In genomic region chr17:72982680-72983079, GRCh38 we compare ENCODE assay signal across 15 cellular contexts.
A peak's percentile ranks its signal among the peaks of the same experiment; 100 is the strongest.
DNase-seq lines count a peak whose midpoint lies in the region; ATAC-seq and TF ChIP-seq lines count a peak whose summit lies in the region.
"Had no signal": no experiment of that assay in that cellular context is flagged by ENCODE, and none has a peak within 500 bp of the region (broad histone marks: within the 10 kb centered on the region; RNA-seq: fewer than 3 reads in every experiment).

No MANE protein-coding gene starts in this region.

- peaks cover 20% of the 10 kb centered on the region for H3K36me3 Mint-ChIP-seq in Calu3 (ENCODE audit: insufficient read depth, unreplicated experiment)
- H3K36me3 Mint-ChIP-seq in endodermal cell (ENCODE audit: low read depth) = no peaks in the 10 kb centered on the region
- H3K36me3 Mint-ChIP-seq: CD8-positive, alpha-beta T cell had no signal

- CTCF ChIA-PET in Calu3 (lab: Charles Lee) = interaction anchor here (0.6 kb wide), 3 partner anchors 24 to 35 kb away, joined by 3 to 6 read pairs (median 3); no protein-coding TSS in a partner anchor

- ATAC-seq in HG03097 (IDR thresholded peaks at IDR 0.05; ENCODE audit: low FRiP score, unreplicated experiment) (no peak), aorta (ENCODE audit: low FRiP score) (no peak)
- ATAC-seq: CD8-positive, alpha-beta T cell; HCT116 had no signal

- H3K27me3 Mint-ChIP-seq in Calu3 (ENCODE audit: unreplicated experiment) (no peaks in the 10 kb centered on the region), endodermal cell (ENCODE audit: insufficient read depth) (peaks cover 7% of the 10 kb centered on the region)
- H3K27me3 Mint-ChIP-seq: IgD-negative memory B cell had no signal

- no peak for TF ChIP-seq CTCF in Calu3 (IDR thresholded peaks at IDR 0.05; ENCODE audit: unreplicated experiment)
- TF ChIP-seq CTCF in endodermal cell (conservative IDR thresholded peaks at IDR 0.05) = no peak
- TF ChIP-seq CTCF in liver (IDR thresholded peaks at IDR 0.05; ENCODE audit: low read depth, low read length, missing input control) = no peak

- no peaks in the 10 kb centered on the region for H3K4me1 ChIP-seq in endodermal cell (ENCODE audit: control insufficient read depth, insufficient read depth, low read length)
- peaks cover 8 to 37% (median 26%) of the 10 kb centered on the region in 4 donors for H3K4me1 ChIP-seq in liver (ENCODE audit: control insufficient read depth in 4 of 4, insufficient read depth in 4 of 4, low read length in 3 of 4)
- H3K4me1 ChIP-seq in aorta (ENCODE audit: control insufficient read depth in 1 of 2, insufficient read depth in 2 of 2, low read length in 2 of 2) = no peaks in the 10 kb centered on the region

- H3K9ac ChIP-seq in endodermal cell (ENCODE audit: extremely low read depth, low read length, poor library complexity, severe bottlenecking) = no peak overlapping the region
- H3K9ac ChIP-seq in liver (ENCODE audit: low read depth in 1 of 2, low read length in 2 of 2) = peak overlapping the region in 1 of 2 donors; percentile 7
- H3K9ac ChIP-seq: GM23248 had no signal

- H3K27ac Mint-ChIP-seq in Calu3 (ENCODE audit: unreplicated experiment) = peak overlapping the region; percentile 15
- H3K27ac Mint-ChIP-seq in endodermal cell = no peak overlapping the region
- H3K27ac Mint-ChIP-seq: CD8-positive, alpha-beta T cell had no signal

- H3K27ac ChIP-seq in endodermal cell (ENCODE audit: low read depth, low read length) (no peak overlapping the region), liver (ENCODE audit: low read depth in 1 of 2, low read length in 2 of 2) (no peak overlapping the region), aorta (ENCODE audit: low read depth in 1 of 2, low read length in 2 of 2) (no peak overlapping the region)
- H3K27ac ChIP-seq: GM23248 had no signal

- BruUV-seq in Calu3 (replicated peaks; lab: Mats Ljungman, UMichigan) = no TSS peak

- H3K27me3 ChIP-seq in endodermal cell (ENCODE audit: control insufficient read depth, insufficient read depth, low read length, poor library complexity, severe bottlenecking) = no peaks in the 10 kb centered on the region
- no peaks in the 10 kb centered on the region for H3K27me3 ChIP-seq in liver (ENCODE audit: control insufficient read depth in 4 of 4, insufficient read depth in 4 of 4, low read length in 3 of 4)
- H3K27me3 ChIP-seq in aorta (ENCODE audit: control insufficient read depth in 1 of 2, insufficient read depth in 2 of 2, low read length in 1 of 2) = no peaks in the 10 kb centered on the region

- DNase-seq in Calu3 (peak; percentile 18), endodermal cell (peak; percentile 10), NCI-H526 treated with DMSO at 0.1 percent for 48 hours (lab: John Stamatoyannopoulos, UW) (no peak), SKM-1 (lab: John Stamatoyannopoulos, UW; ENCODE audit: unreplicated experiment) (no peak), aorta (no peak)
- DNase-seq: CD8-positive, alpha-beta T cell; COR-L47; DMS53; GF-D8; GM23248 had no signal

- H3K4me3 ChIP-seq in endodermal cell (ENCODE audit: low read length) (no peak overlapping the region), liver (ENCODE audit: low read depth in 1 of 3, low read length in 3 of 3) (no peak overlapping the region), aorta (ENCODE audit: low read length in 2 of 2) (no peak overlapping the region)
- H3K4me3 ChIP-seq: GM23248 had no signal

- H3K9me3 ChIP-seq in endodermal cell (ENCODE audit: control insufficient read depth, low read length) (no peaks in the 10 kb centered on the region), liver (ENCODE audit: control insufficient read depth in 4 of 4, low read length in 3 of 4) (no peaks in the 10 kb centered on the region), aorta (ENCODE audit: control insufficient read depth, low read length) (no peaks in the 10 kb centered on the region)

- H3K4me3 Mint-ChIP-seq in Calu3 (ENCODE audit: low read depth, unreplicated experiment) (no peak overlapping the region), endodermal cell (no peak overlapping the region)
- H3K4me3 Mint-ChIP-seq: CD14-positive monocyte; CD8-positive, alpha-beta T cell had no signal

- H3K9me3 Mint-ChIP-seq in Calu3 (ENCODE audit: low read depth, unreplicated experiment) = no peaks in the 10 kb centered on the region
- H3K9me3 Mint-ChIP-seq in endodermal cell = no peaks in the 10 kb centered on the region
- H3K9me3 Mint-ChIP-seq: CD8-positive, alpha-beta T cell; IgD-negative memory B cell had no signal

- TF ChIP-seq RAD21 in liver (IDR thresholded peaks at IDR 0.05) = peak; percentile 23 to 27

- H3K4me1 Mint-ChIP-seq in Calu3 (ENCODE audit: low read depth, unreplicated experiment) (peaks cover 51% of the 10 kb centered on the region), endodermal cell (peaks cover 8% of the 10 kb centered on the region)

- intact Hi-C loops in Calu3 (cut with micrococcal nuclease; ENCODE audit: unreplicated experiment) = loop anchor here (5.0 kb wide), 1 partner anchor 175 kb away; no protein-coding TSS in a partner anchor
- intact Hi-C loops in aorta (cut with DNase I) = loop anchor here in 1 of 2 donors (10.0 kb wide), 1 partner anchor 112 kb away; the partner anchor contains the start of gene SLC39A11

- WGBS in endodermal cell (ENCODE audit: insufficient coverage in 1 of 2, insufficient read length in 1 of 2), 2 experiments = 73 to 94% methylated on average over 3 of the region's 3 CpGs
- 35% methylated on average over 3 of the region's 3 CpGs for WGBS in liver
- WGBS in aorta, 2 donors = 87 to 90% methylated on average over 3 of the region's 3 CpGs

- H3K36me3 ChIP-seq in endodermal cell (ENCODE audit: control insufficient read depth, insufficient read depth, low read length) = no peaks in the 10 kb centered on the region
- no peaks in the 10 kb centered on the region for H3K36me3 ChIP-seq in liver (ENCODE audit: control insufficient read depth in 4 of 4, insufficient read depth in 3 of 4, low read depth in 1 of 4, low read length in 3 of 4)
- H3K36me3 ChIP-seq in aorta (ENCODE audit: control insufficient read depth in 1 of 2, insufficient read depth in 2 of 2, low read length in 1 of 2) = no peaks in the 10 kb centered on the region

TF ChIP-seq in liver, 16 proteins besides CTCF, POLR2A, EP300 and RAD21 (continues in another document):
- peak; percentile 38 for TF ChIP-seq FOXA2 (IDR thresholded peaks at IDR 0.05)
- peak; percentile 31 for TF ChIP-seq SP1 (IDR thresholded peaks at IDR 0.05)
- TF ChIP-seq YY1 (IDR thresholded peaks at IDR 0.05) = peak; percentile 82
- no peak for TF ChIP-seq FOXA1 (IDR thresholded peaks at IDR 0.05)
- TF ChIP-seq, protein P1, sequence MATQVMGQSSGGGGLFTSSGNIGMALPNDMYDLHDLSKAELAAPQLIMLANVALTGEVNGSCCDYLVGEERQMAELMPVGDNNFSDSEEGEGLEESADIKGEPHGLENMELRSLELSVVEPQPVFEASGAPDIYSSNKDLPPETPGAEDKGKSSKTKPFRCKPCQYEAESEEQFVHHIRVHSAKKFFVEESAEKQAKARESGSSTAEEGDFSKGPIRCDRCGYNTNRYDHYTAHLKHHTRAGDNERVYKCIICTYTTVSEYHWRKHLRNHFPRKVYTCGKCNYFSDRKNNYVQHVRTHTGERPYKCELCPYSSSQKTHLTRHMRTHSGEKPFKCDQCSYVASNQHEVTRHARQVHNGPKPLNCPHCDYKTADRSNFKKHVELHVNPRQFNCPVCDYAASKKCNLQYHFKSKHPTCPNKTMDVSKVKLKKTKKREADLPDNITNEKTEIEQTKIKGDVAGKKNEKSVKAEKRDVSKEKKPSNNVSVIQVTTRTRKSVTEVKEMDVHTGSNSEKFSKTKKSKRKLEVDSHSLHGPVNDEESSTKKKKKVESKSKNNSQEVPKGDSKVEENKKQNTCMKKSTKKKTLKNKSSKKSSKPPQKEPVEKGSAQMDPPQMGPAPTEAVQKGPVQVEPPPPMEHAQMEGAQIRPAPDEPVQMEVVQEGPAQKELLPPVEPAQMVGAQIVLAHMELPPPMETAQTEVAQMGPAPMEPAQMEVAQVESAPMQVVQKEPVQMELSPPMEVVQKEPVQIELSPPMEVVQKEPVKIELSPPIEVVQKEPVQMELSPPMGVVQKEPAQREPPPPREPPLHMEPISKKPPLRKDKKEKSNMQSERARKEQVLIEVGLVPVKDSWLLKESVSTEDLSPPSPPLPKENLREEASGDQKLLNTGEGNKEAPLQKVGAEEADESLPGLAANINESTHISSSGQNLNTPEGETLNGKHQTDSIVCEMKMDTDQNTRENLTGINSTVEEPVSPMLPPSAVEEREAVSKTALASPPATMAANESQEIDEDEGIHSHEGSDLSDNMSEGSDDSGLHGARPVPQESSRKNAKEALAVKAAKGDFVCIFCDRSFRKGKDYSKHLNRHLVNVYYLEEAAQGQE (IDR thresholded peaks at IDR 0.05) = no peak
- peak; percentile 20 to 50 for TF ChIP-seq RXRA (IDR thresholded peaks at IDR 0.05)
- peak; percentile 30 for TF ChIP-seq ZBTB33 (IDR thresholded peaks at IDR 0.05)
- peak; percentile 16 for TF ChIP-seq MAX (IDR thresholded peaks at IDR 0.05)
- no peak for TF ChIP-seq TAF1 (conservative IDR thresholded peaks at IDR 0.05)
- TF ChIP-seq GABPA (IDR thresholded peaks at IDR 0.05 in 1 of 2, conservative IDR thresholded peaks at IDR 0.05 in 1 of 2) = no peak
- TF ChIP-seq NR2F2 (IDR thresholded peaks at IDR 0.05) = no peak
- TF ChIP-seq ATF3 (IDR thresholded peaks at IDR 0.05) = peak; percentile 20
- no peak for TF ChIP-seq HNF4G (IDR thresholded peaks at IDR 0.05)
- no peak for TF ChIP-seq EGR1 (IDR thresholded peaks at IDR 0.05; ENCODE audit: low read depth in 2 of 2)

Comparison
In these comparisons a context has a peak if more than half of its experiments do, and no peak if none do; other contexts are left out.
1. DNase-seq: peak in Calu3 (single experiment) and endodermal cell (single experiment); none in NCI-H526 treated with DMSO at 0.1 percent for 48 hours (single experiment), SKM-1 (single experiment) and aorta (0 of 2).